In genomic region chr11:76685841-76686240, GRCh38 we compare ENCODE assay signal across 15 cellular contexts. TPM values are rescaled to one million over a fixed set of nuclear protein-coding genes. Genes with fewer than 3 reads are reported as not detected.
DNase-seq lines count a peak whose midpoint lies in the region; ATAC-seq and TF ChIP-seq lines count a peak whose summit lies in the region.
"Had no signal": no experiment of that assay in that cellular context is flagged by ENCODE, and none has a peak within 500 bp of the region (broad histone marks: within the 10 kb centered on the region; RNA-seq: fewer than 3 reads in every experiment).

No MANE protein-coding gene starts in this region.

- peaks cover 15% of the 10 kb centered on the region for H3K27me3 Mint-ChIP-seq in activated T-cell treated with anti-CD3 and anti-CD28 coated beads, Interleukin-2, amount 50 U/mL, for 4 hours (ENCODE audit: low read depth)
- H3K27me3 Mint-ChIP-seq in activated CD8-positive, alpha-beta T cell treated with anti-CD3 and anti-CD28 coated beads, Interleukin-2, amount 10 ng/mL, durations not matched to agents 7 days and 5 days (ENCODE audit: low read depth) = peaks cover 5% of the 10 kb centered on the region
- H3K27me3 Mint-ChIP-seq in activated T-helper 1 cell treated with anti-CD3 and anti-CD28 coated beads, Interleukin-12 subunit alpha, Interleukin-12 subunit beta, Interleukin-2, Interleukin-4 antibody, amounts not matched to agents 30 ng/mL and 10 ng/mL and 1 ng/mL, durations not matched to agents 14 hours and 24 hours and 36 hours (ENCODE audit: insufficient read depth) = peaks cover 10% of the 10 kb centered on the region

- no peak for DNase-seq in activated T-cell treated with anti-CD3 and anti-CD28 coated beads, Interleukin-2, amount 50 U/mL, for 4 hours
- DNase-seq in activated T-cell treated with anti-CD3 and anti-CD28 coated beads, Interleukin-2, amount 50 U/mL, for 48 hours = no peak
- DNase-seq in IMR-90 (no peak), smooth muscle cell (lab: John Stamatoyannopoulos, UW; ENCODE audit: unreplicated experiment) (no peak), NCI-H524 treated with DMSO at 0.1 percent for 48 hours (lab: John Stamatoyannopoulos, UW) (no peak)
- DNase-seq in activated CD8-positive, alpha-beta T cell treated with anti-CD3 and anti-CD28 coated beads, Interleukin-2, amount 10 ng/mL, durations not matched to agents 7 days and 5 days = no peak
- DNase-seq in activated T-helper 1 cell treated with anti-CD3 and anti-CD28 coated beads, Interleukin-12 subunit alpha, Interleukin-12 subunit beta, Interleukin-2, Interleukin-4 antibody, amounts not matched to agents 30 ng/mL and 10 ng/mL and 1 ng/mL, durations not matched to agents 14 hours and 24 hours and 36 hours (ENCODE audit: low spot score) = no peak
- DNase-seq: adrenal gland, esophagus squamous epithelium, GDM1, left ventricle myocardium inferior, NCI-H1105 treated with DMSO at 0.1 percent for 48 hours, pancreas, Peyer's patch had no signal

- no peak overlapping the region for H2BK20ac ChIP-seq in IMR-90 (ENCODE audit: low read depth, low read length)

- TF ChIP-seq POLR2A in IMR-90 (IDR thresholded peaks at IDR 0.05; ENCODE audit: low read depth, low read length) = no peak

- dilution Hi-C loops in IMR-90 (cut with HindIII; ENCODE audit: low sequenced_read_pairs, unreplicated experiment) = no loop called here

- H3K79me1 ChIP-seq in IMR-90 (ENCODE audit: low read depth in 1 of 2, low read length in 2 of 2) = no peaks in the 10 kb centered on the region

- H3K56ac ChIP-seq in IMR-90 (ENCODE audit: extremely low read depth, insufficient read depth, low read length) = no peak overlapping the region

- peaks cover 19% of the 10 kb centered on the region; the same call in 1 of the 2 replicates for H3K27me3 ChIP-seq in IMR-90 (ENCODE audit: control insufficient read depth, insufficient read depth, low read length)
- H3K27me3 ChIP-seq in smooth muscle cell (ENCODE audit: low read depth) = no peaks in the 10 kb centered on the region
- H3K27me3 ChIP-seq: adrenal gland, pancreas, Peyer's patch had no signal

- H3K79me2 ChIP-seq in smooth muscle cell (ENCODE audit: low read depth) = no peaks in the 10 kb centered on the region

- peak overlapping the region; percentile 68 for H2AK9ac ChIP-seq in IMR-90 (replicated peaks; ENCODE audit: low read depth, low read length, poor library complexity)

- H2AFZ ChIP-seq in IMR-90 (replicated peaks; ENCODE audit: low read length, poor library complexity) (no peak overlapping the region), smooth muscle cell (ENCODE audit: low read depth) (peak overlapping the region; percentile 59)

- H2BK120ac ChIP-seq in IMR-90 (ENCODE audit: low read depth, low read length) = no peak overlapping the region

- no peak for ATAC-seq in activated T-cell treated with anti-CD3 and anti-CD28 coated beads, Interleukin-2, amount 50 U/mL, for 4 hours
- ATAC-seq in IMR-90 (ENCODE audit: low read depth) (no peak), GM21528 (IDR thresholded peaks at IDR 0.05; ENCODE audit: low FRiP score, unreplicated experiment) (no peak)
- ATAC-seq in activated CD8-positive, alpha-beta T cell treated with anti-CD3 and anti-CD28 coated beads, Interleukin-2, amount 10 ng/mL, durations not matched to agents 7 days and 5 days = no peak
- ATAC-seq: pancreas had no signal

- H3K18ac ChIP-seq in IMR-90 (ENCODE audit: low read depth, low read length) = no peak overlapping the region

- no peaks in the 10 kb centered on the region for H3F3A ChIP-seq in smooth muscle cell (ENCODE audit: low read depth)

- CTCF ChIA-PET in IMR-90 (lab: Yijun Ruan, JAX) = interaction anchor here (0.5 kb wide), 1 partner anchor 9 kb away, joined by 3 read pairs; no protein-coding TSS in a partner anchor
- CTCF ChIA-PET in activated CD8-positive, alpha-beta T cell treated with anti-CD3 and anti-CD28 coated beads, Interleukin-2, amount 10 ng/mL, durations not matched to agents 7 days and 5 days (lab: Charles Lee) = interaction anchor here (0.7 to 1.8 kb wide), 8 partner anchors 12 to 130 kb away, joined by 3 to 11 read pairs (median 4); no protein-coding TSS in a partner anchor

- H3K9me1 ChIP-seq in IMR-90 (ENCODE audit: insufficient read depth, low read length) = no peaks in the 10 kb centered on the region

- 49% methylated on average over 4 of the region's 6 CpGs; no CpG with 5 or more reads in 1 of the 2 experiments for WGBS in IMR-90 (ENCODE audit: extremely low coverage in 2 of 2, insufficient read length in 1 of 2), 2 experiments
- 63% methylated on average over 6 of the region's 6 CpGs for WGBS in smooth muscle cell (ENCODE audit: low lambda C conversion rate)

- H4K91ac ChIP-seq in IMR-90 (ENCODE audit: insufficient read depth, low read depth, low read length) = no peak overlapping the region

- in situ Hi-C loops in IMR-90 (cut with MboI; ENCODE audit: low sequenced_read_pairs) = loop anchor here (10.0 kb wide), 1 partner anchor 471 kb away; no protein-coding TSS in a partner anchor

- H3K4me1 ChIP-seq in IMR-90 (ENCODE audit: control insufficient read depth, insufficient read depth, low read length) = peaks cover 3% of the 10 kb centered on the region; the same call in 1 of the 2 replicates
- no peaks in the 10 kb centered on the region for H3K4me1 ChIP-seq in smooth muscle cell (ENCODE audit: low read depth)
- H3K4me1 ChIP-seq: left ventricle myocardium inferior, pancreas had no signal

- H2BK15ac ChIP-seq in IMR-90 (ENCODE audit: low read depth, low read length) = no peak overlapping the region

- H3K27ac ChIP-seq in IMR-90 (ENCODE audit: insufficient read depth, low read length) = no peak overlapping the region
- H3K27ac ChIP-seq in smooth muscle cell (ENCODE audit: low read depth) = no peak overlapping the region
- H3K27ac ChIP-seq: adrenal gland, esophagus squamous epithelium, left ventricle myocardium inferior, pancreas, Peyer's patch had no signal

- no peak overlapping the region for H3K4ac ChIP-seq in IMR-90 (ENCODE audit: low read depth, low read length)

- no peaks in the 10 kb centered on the region for H3K9me3 Mint-ChIP-seq in activated T-cell treated with anti-CD3 and anti-CD28 coated beads, Interleukin-2, amount 50 U/mL, for 4 hours
- no peaks in the 10 kb centered on the region for H3K9me3 Mint-ChIP-seq in activated CD8-positive, alpha-beta T cell treated with anti-CD3 and anti-CD28 coated beads, Interleukin-2, amount 10 ng/mL, durations not matched to agents 7 days and 5 days (ENCODE audit: insufficient read depth)
- no peaks in the 10 kb centered on the region for H3K9me3 Mint-ChIP-seq in activated T-helper 1 cell treated with anti-CD3 and anti-CD28 coated beads, Interleukin-12 subunit alpha, Interleukin-12 subunit beta, Interleukin-2, Interleukin-4 antibody, amounts not matched to agents 30 ng/mL and 10 ng/mL and 1 ng/mL, durations not matched to agents 14 hours and 24 hours and 36 hours

- no peak overlapping the region for H3K4me2 ChIP-seq in IMR-90 (ENCODE audit: low read depth, low read length)
- no peak overlapping the region for H3K4me2 ChIP-seq in smooth muscle cell

- H3K36me3 ChIP-seq in IMR-90 (ENCODE audit: control insufficient read depth, insufficient read depth, low read length) = no peaks in the 10 kb centered on the region
- no peaks in the 10 kb centered on the region for H3K36me3 ChIP-seq in smooth muscle cell (ENCODE audit: low read depth)
- H3K36me3 ChIP-seq: adrenal gland, esophagus squamous epithelium, left ventricle myocardium inferior, pancreas, Peyer's patch had no signal

- no peak for TF ChIP-seq RAD21 in IMR-90 (IDR thresholded peaks at IDR 0.05; ENCODE audit: low read length)

- intact Hi-C loops in IMR-90 (cut with micrococcal nuclease) = loop anchor here (10.0 kb wide), 1 partner anchor 481 kb away; the partner anchor contains the start of gene WNT11
- intact Hi-C loops in activated T-helper 1 cell treated with anti-CD3 and anti-CD28 coated beads, Interleukin-12 subunit alpha, Interleukin-12 subunit beta, Interleukin-2, Interleukin-4 antibody, amounts not matched to agents 30 ng/mL and 10 ng/mL and 1 ng/mL, durations not matched to agents 14 hours and 24 hours and 36 hours (cut with micrococcal nuclease) = loop anchor here (10.0 kb wide), 1 partner anchor 241 kb away; the partner anchor contains the start of gene EMSY

- H4K20me1 ChIP-seq in IMR-90 (ENCODE audit: insufficient read depth, low read length) (no peaks in the 10 kb centered on the region), smooth muscle cell (ENCODE audit: low read depth) (no peaks in the 10 kb centered on the region)

- H3K23ac ChIP-seq in IMR-90 (ENCODE audit: low read depth, low read length) = no peak overlapping the region

- H3K4me3 Mint-ChIP-seq in activated T-cell treated with anti-CD3 and anti-CD28 coated beads, Interleukin-2, amount 50 U/mL, for 4 hours = peak overlapping the region; percentile 63
- H3K4me3 Mint-ChIP-seq in activated CD8-positive, alpha-beta T cell treated with anti-CD3 and anti-CD28 coated beads, Interleukin-2, amount 10 ng/mL, durations not matched to agents 7 days and 5 days = peak overlapping the region; percentile 62
- no peak overlapping the region for H3K4me3 Mint-ChIP-seq in activated T-helper 1 cell treated with anti-CD3 and anti-CD28 coated beads, Interleukin-12 subunit alpha, Interleukin-12 subunit beta, Interleukin-2, Interleukin-4 antibody, amounts not matched to agents 30 ng/mL and 10 ng/mL and 1 ng/mL, durations not matched to agents 14 hours and 24 hours and 36 hours

- H4K5ac ChIP-seq in IMR-90 (ENCODE audit: low read depth, low read length) = no peak overlapping the region

- TF ChIP-seq CTCF in IMR-90 (conservative IDR thresholded peaks at IDR 0.05; ENCODE audit: low read depth, low read length) (no peak), smooth muscle cell (IDR thresholded peaks at IDR 0.05; ENCODE audit: borderline replicate concordance, insufficient read depth, poor library complexity, severe bottlenecking) (no peak)

- peaks cover 7% of the 10 kb centered on the region for H3K9me3 ChIP-seq in IMR-90 (ENCODE audit: control insufficient read depth, insufficient read depth, low read length)
- no peaks in the 10 kb centered on the region for H3K9me3 ChIP-seq in smooth muscle cell (replicated peaks; ENCODE audit: low read depth)
- H3K9me3 ChIP-seq: adrenal gland, esophagus squamous epithelium, pancreas, Peyer's patch had no signal

- peaks cover 13% of the 10 kb centered on the region for H3K4me1 Mint-ChIP-seq in activated T-cell treated with anti-CD3 and anti-CD28 coated beads, Interleukin-2, amount 50 U/mL, for 4 hours (ENCODE audit: low read depth)
- peaks cover 26% of the 10 kb centered on the region for H3K4me1 Mint-ChIP-seq in activated CD8-positive, alpha-beta T cell treated with anti-CD3 and anti-CD28 coated beads, Interleukin-2, amount 10 ng/mL, durations not matched to agents 7 days and 5 days (ENCODE audit: low read depth)
- peaks cover 17% of the 10 kb centered on the region for H3K4me1 Mint-ChIP-seq in activated T-helper 1 cell treated with anti-CD3 and anti-CD28 coated beads, Interleukin-12 subunit alpha, Interleukin-12 subunit beta, Interleukin-2, Interleukin-4 antibody, amounts not matched to agents 30 ng/mL and 10 ng/mL and 1 ng/mL, durations not matched to agents 14 hours and 24 hours and 36 hours (ENCODE audit: low read depth)

- no TSS peak for BruUV-seq in IMR-90 (replicated peaks; lab: Mats Ljungman, UMichigan)

- no peak overlapping the region for H4K8ac ChIP-seq in IMR-90 (ENCODE audit: low read depth in 2 of 2, low read length in 2 of 2)

- POLR2A ChIA-PET in IMR-90 (lab: Charles Lee; ENCODE audit: unreplicated experiment) = no interaction called here
- POLR2A ChIA-PET in activated CD8-positive, alpha-beta T cell treated with anti-CD3 and anti-CD28 coated beads, Interleukin-2, amount 10 ng/mL, durations not matched to agents 7 days and 5 days (lab: Charles Lee) = interaction anchor here (0.7 to 1.2 kb wide), 4 partner anchors 13 to 468 kb away, joined by 3 read pairs; no protein-coding TSS in a partner anchor

- peak overlapping the region; percentile 84 for H3K27ac Mint-ChIP-seq in activated CD8-positive, alpha-beta T cell treated with anti-CD3 and anti-CD28 coated beads, Interleukin-2, amount 10 ng/mL, durations not matched to agents 7 days and 5 days
- H3K27ac Mint-ChIP-seq in activated T-helper 1 cell treated with anti-CD3 and anti-CD28 coated beads, Interleukin-12 subunit alpha, Interleukin-12 subunit beta, Interleukin-2, Interleukin-4 antibody, amounts not matched to agents 30 ng/mL and 10 ng/mL and 1 ng/mL, durations not matched to agents 14 hours and 24 hours and 36 hours = no peak overlapping the region

- H3K9ac ChIP-seq in IMR-90 (ENCODE audit: low read depth, low read length) (no peak overlapping the region), smooth muscle cell (ENCODE audit: low read depth) (no peak overlapping the region)

- peak overlapping the region; percentile 13; the same call in 1 of the 2 replicates for H2AK5ac ChIP-seq in IMR-90 (ENCODE audit: low read depth, low read length)

- no peak overlapping the region for H3K14ac ChIP-seq in IMR-90 (replicated peaks; ENCODE audit: low read depth, low read length)

- H3K4me3 ChIP-seq in IMR-90 (ENCODE audit: insufficient read depth, low read depth, low read length) (no peak overlapping the region), smooth muscle cell (no peak overlapping the region)
- H3K4me3 ChIP-seq: adrenal gland, esophagus squamous epithelium, left ventricle myocardium inferior, pancreas had no signal

- no peaks in the 10 kb centered on the region for H3K36me3 Mint-ChIP-seq in activated T-cell treated with anti-CD3 and anti-CD28 coated beads, Interleukin-2, amount 50 U/mL, for 4 hours (ENCODE audit: insufficient read depth)
- H3K36me3 Mint-ChIP-seq in activated CD8-positive, alpha-beta T cell treated with anti-CD3 and anti-CD28 coated beads, Interleukin-2, amount 10 ng/mL, durations not matched to agents 7 days and 5 days (ENCODE audit: low read depth) = no peaks in the 10 kb centered on the region
- H3K36me3 Mint-ChIP-seq in activated T-helper 1 cell treated with anti-CD3 and anti-CD28 coated beads, Interleukin-12 subunit alpha, Interleukin-12 subunit beta, Interleukin-2, Interleukin-4 antibody, amounts not matched to agents 30 ng/mL and 10 ng/mL and 1 ng/mL, durations not matched to agents 14 hours and 24 hours and 36 hours (ENCODE audit: low read depth) = no peaks in the 10 kb centered on the region

- H2BK5ac ChIP-seq in IMR-90 (ENCODE audit: low read depth, low read length, poor library complexity, severe bottlenecking) = no peak overlapping the region

RNA-seq across cellular contexts. Expression of gene LRRC32, which starts 15.3 kb away (rescaled TPM):
- total RNA-seq in activated T-cell treated with anti-CD3 and anti-CD28 coated beads, Interleukin-2, amount 50 U/mL, for 4 hours = 1 to 10 TPM; 4.6 to 5.8 (median 4.6) TPM
- 4.2 and 5.2 TPM in 2 replicates for total RNA-seq in IMR-90 (2012; rRNA removed)
- polyA plus RNA-seq in IMR-90 (2012; rRNA removed) = 13.0 and 13.7 TPM in 2 replicates
- 10.9 and 20.1 TPM in 2 replicates for polyA plus RNA-seq in IMR-90 (2012; cell fraction: cytosol; rRNA removed)
- 8.8 and 12.9 TPM in 2 replicates for polyA plus RNA-seq in IMR-90 (2012; cell fraction: nucleus; rRNA removed; ENCODE audit: low replicate concordance)
- under 1 TPM; 0.23 to 0.32 TPM for total RNA-seq in activated CD8-positive, alpha-beta T cell treated with anti-CD3 and anti-CD28 coated beads, Interleukin-2, amount 10 ng/mL, durations not matched to agents 7 days and 5 days
- total RNA-seq in smooth muscle cell = 147 and 171 TPM in 2 replicates
- 330 and 444 TPM in 2 replicates for polyA plus RNA-seq in smooth muscle cell
- total RNA-seq in activated T-helper 1 cell treated with anti-CD3 and anti-CD28 coated beads, Interleukin-12 subunit alpha, Interleukin-12 subunit beta, Interleukin-2, Interleukin-4 antibody, amounts not matched to agents 30 ng/mL and 10 ng/mL and 1 ng/mL, durations not matched to agents 14 hours and 24 hours and 36 hours = 5.5 and 5.7 TPM in 2 replicates

Comparison
In these comparisons a context has a peak if more than half of its experiments do, and no peak if none do; other contexts are left out.
1. RNA of gene LRRC32, which starts 15.3 kb away (total RNA-seq): 147 to 171 TPM in smooth muscle cell; 5.5 to 5.7 TPM in activated T-helper 1 cell treated with anti-CD3 and anti-CD28 coated beads, Interleukin-12 subunit alpha, Interleukin-12 subunit beta, Interleukin-2, Interleukin-4 antibody, amounts not matched to agents 30 ng/mL and 10 ng/mL and 1 ng/mL, durations not matched to agents 14 hours and 24 hours and 36 hours, 4.2 to 5.2 TPM in IMR-90, 4.6 to 5.8 TPM in activated T-cell treated with anti-CD3 and anti-CD28 coated beads, Interleukin-2, amount 50 U/mL, for 4 hours and 0.23 to 0.32 TPM in activated CD8-positive, alpha-beta T cell treated with anti-CD3 and anti-CD28 coated beads, Interleukin-2, amount 10 ng/mL, durations not matched to agents 7 days and 5 days; every median in the first group is over 10 times any median in the second.